ENCODE assay signal across 8 cellular contexts in the genomic region with DNA sequence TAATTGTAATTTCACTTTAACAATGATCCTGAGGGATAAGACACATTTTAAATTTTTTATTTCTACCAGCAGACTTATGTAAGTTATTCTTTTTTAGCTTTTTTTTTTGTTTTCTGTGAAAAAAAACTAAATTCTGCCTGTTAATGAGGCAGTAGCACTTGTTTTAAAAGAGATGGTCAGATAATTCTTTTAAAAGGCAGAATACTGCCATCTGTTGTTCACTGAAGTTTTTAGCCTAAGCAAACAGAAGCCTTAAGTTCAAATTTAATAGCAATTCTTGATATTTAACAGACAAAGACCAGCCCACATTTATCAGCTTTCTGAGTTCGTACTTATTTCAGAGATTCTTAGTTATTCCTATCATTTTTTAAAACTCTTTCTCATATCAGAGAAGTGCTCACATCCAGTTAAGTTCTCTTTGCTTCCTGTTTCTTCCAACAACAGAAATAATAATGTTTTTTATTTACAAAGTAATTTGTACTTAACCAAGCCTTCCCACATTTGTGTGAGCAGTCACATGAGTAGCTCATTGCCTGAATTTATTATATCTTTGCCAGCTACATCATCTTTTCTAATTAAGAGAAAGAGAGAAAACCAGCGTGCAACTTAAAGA.
DNase-seq lines count a peak whose midpoint lies in the region; ATAC-seq, FAIRE-seq and TF ChIP-seq lines count a peak whose summit lies in the region.

No MANE protein-coding gene starts in this region.

- no peaks in the 10 kb centered on the region for H4K20me1 ChIP-seq in SK-N-SH (ENCODE audit: insufficient read depth)

- peak overlapping the region; percentile 24; the same call in 1 of the 2 replicates for H3K4me2 ChIP-seq in SK-N-SH

- H3K4me3 Mint-ChIP-seq in glutamatergic neuron (ENCODE audit: unreplicated experiment), result no peak overlapping the region

- FAIRE-seq in A204.1 (lab: Jason Lieb, UNC), result peak; percentile 93

- TF ChIP-seq RAD21 in SK-N-SH (IDR thresholded peaks at IDR 0.05; ENCODE audit: low read length), result peak; percentile 79

- no peaks in the 10 kb centered on the region for H3K27me3 Mint-ChIP-seq in glutamatergic neuron (ENCODE audit: unreplicated experiment)

- H3K9me3 ChIP-seq in SK-N-SH, result no peaks in the 10 kb centered on the region

- peak overlapping the region; percentile 59 for H3K9ac ChIP-seq in SK-N-SH

- H3K36me3 Mint-ChIP-seq in glutamatergic neuron (ENCODE audit: unreplicated experiment), result no peaks in the 10 kb centered on the region

- H2AFZ ChIP-seq in SK-N-SH (ENCODE audit: low read depth), result peak overlapping the region; percentile 66; the same call in 1 of the 2 replicates

- intact Hi-C loops in Right ventricle myocardium superior (cut with DNase I), result no loop called here

- H3K9me3 Mint-ChIP-seq in glutamatergic neuron (ENCODE audit: unreplicated experiment), result no peaks in the 10 kb centered on the region

- CTCF ChIA-PET in SK-N-SH (lab: Yijun Ruan, JAX), result interaction anchor here (0.6 to 3.3 kb wide), 32 partner anchors 9 to 914 kb away, joined by 3 to 21 read pairs (median 5); partner anchors contain the start of gene PDE3A

- peaks cover 3% of the 10 kb centered on the region for H3K4me1 Mint-ChIP-seq in glutamatergic neuron (ENCODE audit: low read depth, unreplicated experiment)

- peaks cover 16% of the 10 kb centered on the region for H3K79me2 ChIP-seq in SK-N-SH (ENCODE audit: insufficient read depth)

- POLR2A ChIA-PET in SK-N-SH (lab: Yijun Ruan, JAX), result no interaction called here

- TF ChIP-seq EP300 in SK-N-SH (IDR thresholded peaks at IDR 0.05; ENCODE audit: borderline replicate concordance in 1 of 2, low read depth in 1 of 2, low read length in 1 of 2), result no peak

- WGBS in SK-N-SH (ENCODE audit: low lambda C conversion rate), result 48% methylated on average over 2 of the region's 2 CpGs

- no peak overlapping the region for H3K27ac Mint-ChIP-seq in glutamatergic neuron (ENCODE audit: unreplicated experiment)

- DNase-seq in HT1080 (ENCODE audit: low read depth) (peak; percentile 15), SK-N-SH (peak; percentile 22), Right ventricle myocardium superior (no peak), skeletal muscle cell (ENCODE audit: low read depth) (peak; percentile 18), glutamatergic neuron (no peak)
- DNase-seq in activated CD4-positive, alpha-beta T cell treated with anti-CD3 and anti-CD28 coated beads, Interleukin-2, amount 50 U/mL, for 48 hours, result no peak
- no peak for DNase-seq in activated CD4-positive, alpha-beta T cell treated with anti-CD3 and anti-CD28 coated beads for 48 hours

- TF ChIP-seq CTCF in SK-N-SH (IDR thresholded peaks at IDR 0.05) (peak; percentile 74), glutamatergic neuron (IDR thresholded peaks at IDR 0.05; ENCODE audit: partially characterized antibody, unreplicated experiment) (no peak)

- H3K9me2 ChIP-seq in SK-N-SH, result no peaks in the 10 kb centered on the region

- H3K4me1 ChIP-seq in SK-N-SH (ENCODE audit: control insufficient read depth in 1 of 2, insufficient read depth in 2 of 2, low read depth in 1 of 2, low read length in 1 of 2), result peaks cover 7 to 10% of the 10 kb centered on the region in 2 experiments; a peak in 3 of 4 replicates

- H3K4me3 ChIP-seq in SK-N-SH (ENCODE audit: low read depth in 2 of 2, low read length in 1 of 2), result no peak overlapping the region
- no peak overlapping the region for H3K4me3 ChIP-seq in skeletal muscle cell (ENCODE audit: low read depth, low read length)

- peak overlapping the region; percentile 47 to 97; a peak in 3 of 4 replicates for H3K27ac ChIP-seq in SK-N-SH (ENCODE audit: low read depth in 2 of 2, low read length in 1 of 2)

- peaks cover 27% of the 10 kb centered on the region for H3F3A ChIP-seq in SK-N-SH (replicated peaks; ENCODE audit: insufficient read depth)

- peak; percentile 43 for ATAC-seq in Right ventricle myocardium superior (ENCODE audit: poor library complexity)

- H3K36me3 ChIP-seq in SK-N-SH (replicated peaks in 1 of 2; ENCODE audit: control insufficient read depth in 1 of 2, insufficient read depth in 2 of 2, low read length in 1 of 2), result no peaks in the 10 kb centered on the region

- H3K27me3 ChIP-seq in SK-N-SH (ENCODE audit: insufficient read depth), result no peaks in the 10 kb centered on the region

TF ChIP-seq in SK-N-SH, 30 proteins besides CTCF, POLR2A, EP300 and RAD21:
- TF ChIP-seq RCOR1 (IDR thresholded peaks at IDR 0.05; ENCODE audit: low read length), result no peak
- TF ChIP-seq GATA2 (CRISPR knock-in tag; IDR thresholded peaks at IDR 0.05), result peak; percentile 68; the same call in 1 of the 2 replicates
- TF ChIP-seq FOSL2 (IDR thresholded peaks at IDR 0.05; ENCODE audit: borderline replicate concordance, low read depth), result no peak
- TF ChIP-seq SMC3 (IDR thresholded peaks at IDR 0.05; ENCODE audit: low read depth, low read length), result peak; percentile 60

Comparison
In these comparisons a context has a peak if more than half of its experiments do, and no peak if none do; other contexts are left out.
1. DNase-seq: peak in HT1080 (single experiment), SK-N-SH (single experiment) and skeletal muscle cell (single experiment); none in Right ventricle myocardium superior (single experiment), glutamatergic neuron (single experiment), activated CD4-positive, alpha-beta T cell treated with anti-CD3 and anti-CD28 coated beads, Interleukin-2, amount 50 U/mL, for 48 hours (0 of 2) and activated CD4-positive, alpha-beta T cell treated with anti-CD3 and anti-CD28 coated beads for 48 hours (single experiment).